9 cellular contexts compared by ENCODE assay signal in genomic region chr7:24477807-24478655, GRCh38.
A peak's percentile ranks its signal among the peaks of the same experiment; 100 is the strongest.
DNase-seq lines count a peak whose midpoint lies in the region; ATAC-seq and TF ChIP-seq lines count a peak whose summit lies in the region.
"Had no signal": no experiment of that assay in that cellular context is flagged by ENCODE, and none has a peak within 500 bp of the region (broad histone marks: within the 10 kb centered on the region; RNA-seq: fewer than 3 reads in every experiment).

No MANE protein-coding gene starts in this region.

- H3K79me2 ChIP-seq in ACC112 (ENCODE audit: control insufficient read depth, insufficient read depth, low read length, unreplicated experiment), result no peaks in the 10 kb centered on the region

- peak overlapping the region; percentile 50 for H3K4me3 ChIP-seq in ACC112 (ENCODE audit: low read depth, low read length)
- H3K4me3 ChIP-seq in HUES6 (ENCODE audit: low read depth, low read length), result peak overlapping the region; percentile 3; the same call in 1 of the 2 replicates
- peak overlapping the region; percentile 4 to 21 for H3K4me3 ChIP-seq in ascending aorta
- no peak overlapping the region for H3K4me3 ChIP-seq in mucosa of descending colon

- no peak for ATAC-seq in mucosa of descending colon
- no peak for ATAC-seq in HG02852 (IDR thresholded peaks at IDR 0.05; ENCODE audit: unreplicated experiment)

- H3K4me1 ChIP-seq in ACC112 (ENCODE audit: control insufficient read depth, insufficient read depth, low read length, unreplicated experiment) (peaks cover 28% of the 10 kb centered on the region), HUES6 (ENCODE audit: control insufficient read depth, insufficient read depth, low read length) (peaks cover 34% of the 10 kb centered on the region), ascending aorta (peaks cover 0 to 20% of the 10 kb centered on the region in 2 donors), mucosa of descending colon (ENCODE audit: low read depth) (no peaks in the 10 kb centered on the region)

- H2AFZ ChIP-seq in ACC112 (ENCODE audit: low read length, unreplicated experiment), result peak overlapping the region; percentile 97

- H3K9ac ChIP-seq in HUES6 (ENCODE audit: low read length), result peak overlapping the region; percentile 44

- no peak for TF ChIP-seq CTCF in ascending aorta (IDR thresholded peaks at IDR 0.05)
- TF ChIP-seq CTCF in mucosa of descending colon (IDR thresholded peaks at IDR 0.05), result no peak

- DNase-seq in ascending aorta (ENCODE audit: low spot score in 2 of 2), result peak in 1 of 2 donors; percentile 85
- peak; percentile 93 for DNase-seq in kidney tubule cell (ENCODE audit: low spot score)
- no peak for DNase-seq in AML-193 (lab: John Stamatoyannopoulos, UW)
- DNase-seq in mucosa of descending colon, result no peak
- DNase-seq in activated CD4-positive, alpha-beta T cell treated with anti-CD3 and anti-CD28 coated beads for 4 hours, result no peak
- DNase-seq: naive B cell had no signal

- intact Hi-C loops in ascending aorta (cut with DNase I), result loop anchor here (2.0 kb wide), 2 partner anchors 21 to 95 kb away; partner anchors contain the start of gene PALS2
- intact Hi-C loops in mucosa of descending colon (cut with DNase I, micrococcal nuclease), result no loop called here

- H3K36me3 ChIP-seq in ACC112 (ENCODE audit: insufficient read depth, low read length) (no peaks in the 10 kb centered on the region), HUES6 (ENCODE audit: control insufficient read depth, insufficient read depth, low read length) (no peaks in the 10 kb centered on the region), ascending aorta (no peaks in the 10 kb centered on the region), mucosa of descending colon (ENCODE audit: low read depth) (no peaks in the 10 kb centered on the region)

- H3K9me3 ChIP-seq in HUES6 (ENCODE audit: control insufficient read depth, insufficient read depth, low read depth, low read length) (no peaks in the 10 kb centered on the region), ascending aorta (no peaks in the 10 kb centered on the region), mucosa of descending colon (no peaks in the 10 kb centered on the region)

- H3K27me3 ChIP-seq in ACC112 (ENCODE audit: insufficient read depth, low read length) (no peaks in the 10 kb centered on the region), HUES6 (ENCODE audit: control insufficient read depth, insufficient read depth, low read length) (no peaks in the 10 kb centered on the region), ascending aorta (no peaks in the 10 kb centered on the region)

- H3K27ac ChIP-seq in ACC112 (ENCODE audit: low read depth, low read length) (peak overlapping the region; percentile 77), HUES6 (ENCODE audit: low read depth, low read length) (peak overlapping the region; percentile 50; the same call in 1 of the 2 replicates), ascending aorta (peak overlapping the region; percentile 77 to 81)
